Comparison of ENCODE assay signal across 22 cellular contexts in genomic region chr14:64035143-64035542, GRCh38.
A peak's percentile ranks its signal among the peaks of the same experiment; 100 is the strongest.
DNase-seq lines count a peak whose midpoint lies in the region; ATAC-seq, FAIRE-seq and TF ChIP-seq lines count a peak whose summit lies in the region.
"Had no signal": no experiment of that assay in that cellular context is flagged by ENCODE, and none has a peak within 500 bp of the region (broad histone marks: within the 10 kb centered on the region; RNA-seq: fewer than 3 reads in every experiment).

No MANE protein-coding gene starts in this region.

- no peak overlapping the region for H3K27ac Mint-ChIP-seq in activated T-helper 17 cell treated with anti-CD3 and anti-CD28 coated beads, Interleukin-2, amount 50 U/mL, for 72 hours
- H3K27ac Mint-ChIP-seq: activated CD4-positive, alpha-beta memory T cell treated with anti-CD3 and anti-CD28 coated beads, Interleukin-2, amount 10 ng/mL, durations not matched to agents 7 days and 5 days; activated naive CD8-positive, alpha-beta T cell treated with anti-CD3 and anti-CD28 coated beads, Interleukin-2, amount 50 U/mL, for 24 hours; stimulated activated naive B cell treated with anti-CD40 and anti-IgM and Interleukin-4, amounts not matched to agents 10 μg/mL and 1 μg/mL and 100 μg/mL, for 72 hours had no signal

- no peak overlapping the region for H3K9ac ChIP-seq in fibroblast of lung (ENCODE audit: insufficient read depth, low read length)

- TF ChIP-seq CTCF in AG09319 (IDR thresholded peaks at IDR 0.05; ENCODE audit: low read depth, low read length) = no peak
- TF ChIP-seq CTCF in fibroblast of lung (conservative IDR thresholded peaks at IDR 0.05 in 1 of 2, IDR thresholded peaks at IDR 0.05 in 1 of 2; ENCODE audit: low read depth in 1 of 2, low read length in 2 of 2) = no peak
- TF ChIP-seq CTCF in D721Med (IDR thresholded peaks at IDR 0.05; ENCODE audit: insufficient read depth, missing control alignments) = no peak
- no peak for TF ChIP-seq CTCF in left lung (IDR thresholded peaks at IDR 0.05)

- H3K27me3 Mint-ChIP-seq in activated T-helper 17 cell treated with anti-CD3 and anti-CD28 coated beads, Interleukin-2, amount 50 U/mL, for 72 hours = no peaks in the 10 kb centered on the region
- H3K27me3 Mint-ChIP-seq: activated CD4-positive, alpha-beta memory T cell treated with anti-CD3 and anti-CD28 coated beads, Interleukin-2, amount 10 ng/mL, durations not matched to agents 7 days and 5 days; activated naive CD8-positive, alpha-beta T cell treated with anti-CD3 and anti-CD28 coated beads, Interleukin-2, amount 50 U/mL, for 24 hours; stimulated activated naive B cell treated with anti-CD40 and anti-IgM and Interleukin-4, amounts not matched to agents 10 μg/mL and 1 μg/mL and 100 μg/mL, for 72 hours had no signal

- H4K20me1 ChIP-seq in fibroblast of lung (ENCODE audit: control insufficient read depth, extremely low read depth, insufficient read depth, low read length) = no peaks in the 10 kb centered on the region

- H3K36me3 Mint-ChIP-seq in activated T-helper 17 cell treated with anti-CD3 and anti-CD28 coated beads, Interleukin-2, amount 50 U/mL, for 72 hours (ENCODE audit: low read depth) = peaks cover 72% of the 10 kb centered on the region

- no peak for ATAC-seq in activated T-helper 17 cell treated with anti-CD3 and anti-CD28 coated beads, Interleukin-2, amount 50 U/mL, for 72 hours (replicated peaks)
- ATAC-seq in left lung = no peak
- ATAC-seq: activated naive CD8-positive, alpha-beta T cell treated with anti-CD3 and anti-CD28 coated beads, Interleukin-2, amount 50 U/mL, for 24 hours; mucosa of descending colon; stimulated activated naive B cell treated with anti-CD40 and anti-IgM and Interleukin-4, amounts not matched to agents 10 μg/mL and 1 μg/mL and 100 μg/mL, for 72 hours had no signal

- H3K9me3 ChIP-seq in fibroblast of lung (ENCODE audit: control insufficient read depth, insufficient read depth, low read depth, low read length) (no peaks in the 10 kb centered on the region), left lung (no peaks in the 10 kb centered on the region)
- H3K9me3 ChIP-seq: left ventricle myocardium inferior, mucosa of descending colon, tibial nerve had no signal

- intact Hi-C loops in left lung (cut with DNase I) = no loop called here

- H3K9me3 Mint-ChIP-seq in activated T-helper 17 cell treated with anti-CD3 and anti-CD28 coated beads, Interleukin-2, amount 50 U/mL, for 72 hours = no peaks in the 10 kb centered on the region
- H3K9me3 Mint-ChIP-seq: activated CD4-positive, alpha-beta memory T cell treated with anti-CD3 and anti-CD28 coated beads, Interleukin-2, amount 10 ng/mL, durations not matched to agents 7 days and 5 days; activated naive CD8-positive, alpha-beta T cell treated with anti-CD3 and anti-CD28 coated beads, Interleukin-2, amount 50 U/mL, for 24 hours; stimulated activated naive B cell treated with anti-CD40 and anti-IgM and Interleukin-4, amounts not matched to agents 10 μg/mL and 1 μg/mL and 100 μg/mL, for 72 hours had no signal

- H3K36me3 ChIP-seq in fibroblast of lung (ENCODE audit: control insufficient read depth, insufficient read depth, low read length) (no peaks in the 10 kb centered on the region), left lung (peaks cover 0 to 16% of the 10 kb centered on the region in 2 donors)

- DNase-seq in AG09319 (ENCODE audit: extremely low read depth, low read depth) (peak; percentile 12), LHCN-M2 (ENCODE audit: low read depth) (peak; percentile 25), fibroblast of lung (ENCODE audit: low read depth in 2 of 2) (peak; percentile 39 to 43), renal cortical epithelial cell (ENCODE audit: low read depth) (peak; percentile 65), D721Med (ENCODE audit: insufficient read length, low spot score) (no peak), ecto neural progenitor cell (ENCODE audit: low spot score) (no peak), left lung (no peak)
- DNase-seq: activated CD4-positive, alpha-beta memory T cell treated with anti-CD3 and anti-CD28 coated beads, Interleukin-2, amount 10 ng/mL, durations not matched to agents 7 days and 5 days; activated naive CD8-positive, alpha-beta T cell treated with anti-CD3 and anti-CD28 coated beads, Interleukin-2, amount 50 U/mL, for 24 hours; Karpas-422; left ventricle myocardium inferior; mucosa of descending colon; NCI-H1417; NCI-H69; SHP77; stimulated activated CD4-positive, alpha-beta T cell treated with anti-CD3 and anti-CD28 coated beads, Interleukin-15, amount 100 ng/mL, for 24 hours; stimulated activated naive B cell treated with anti-CD40 and anti-IgM and Interleukin-4, amounts not matched to agents 10 μg/mL and 1 μg/mL and 100 μg/mL, for 72 hours had no signal

- no peaks in the 10 kb centered on the region for H3K79me2 ChIP-seq in fibroblast of lung (ENCODE audit: control insufficient read depth, insufficient read depth, low read length)

- H3K4me2 ChIP-seq in fibroblast of lung (ENCODE audit: extremely low read depth, insufficient read depth, low read length) = no peak overlapping the region

- H2AFZ ChIP-seq in fibroblast of lung (ENCODE audit: low read length) = no peak overlapping the region

- H3K4me3 Mint-ChIP-seq in activated T-helper 17 cell treated with anti-CD3 and anti-CD28 coated beads, Interleukin-2, amount 50 U/mL, for 72 hours = no peak overlapping the region
- H3K4me3 Mint-ChIP-seq: activated CD4-positive, alpha-beta memory T cell treated with anti-CD3 and anti-CD28 coated beads, Interleukin-2, amount 10 ng/mL, durations not matched to agents 7 days and 5 days; activated naive CD8-positive, alpha-beta T cell treated with anti-CD3 and anti-CD28 coated beads, Interleukin-2, amount 50 U/mL, for 24 hours; stimulated activated naive B cell treated with anti-CD40 and anti-IgM and Interleukin-4, amounts not matched to agents 10 μg/mL and 1 μg/mL and 100 μg/mL, for 72 hours had no signal

- FAIRE-seq in D721Med (lab: Jason Lieb, UNC) = no peak
- FAIRE-seq: G401.6, GM12891 had no signal

- H3K27me3 ChIP-seq in fibroblast of lung (ENCODE audit: control insufficient read depth, insufficient read depth, low read length) = no peaks in the 10 kb centered on the region
- no peaks in the 10 kb centered on the region for H3K27me3 ChIP-seq in left lung
- H3K27me3 ChIP-seq: tibial nerve had no signal

- H3K4me3 ChIP-seq in fibroblast of lung (replicated peaks in 1 of 4; ENCODE audit: control extremely low read depth in 1 of 4, insufficient read depth in 1 of 4, low read depth in 3 of 4, low read length in 4 of 4) (no peak overlapping the region), left lung (no peak overlapping the region)
- H3K4me3 ChIP-seq: left ventricle myocardium inferior, mucosa of descending colon, tibial nerve had no signal

- no peak overlapping the region for H3K27ac ChIP-seq in fibroblast of lung (ENCODE audit: insufficient read depth, low read length)
- no peak overlapping the region for H3K27ac ChIP-seq in left lung
- H3K27ac ChIP-seq: left ventricle myocardium inferior, tibial nerve, VCaP had no signal

- no peaks in the 10 kb centered on the region for H3K4me1 Mint-ChIP-seq in activated T-helper 17 cell treated with anti-CD3 and anti-CD28 coated beads, Interleukin-2, amount 50 U/mL, for 72 hours
- H3K4me1 Mint-ChIP-seq: activated CD4-positive, alpha-beta memory T cell treated with anti-CD3 and anti-CD28 coated beads, Interleukin-2, amount 10 ng/mL, durations not matched to agents 7 days and 5 days; activated naive CD8-positive, alpha-beta T cell treated with anti-CD3 and anti-CD28 coated beads, Interleukin-2, amount 50 U/mL, for 24 hours; stimulated activated naive B cell treated with anti-CD40 and anti-IgM and Interleukin-4, amounts not matched to agents 10 μg/mL and 1 μg/mL and 100 μg/mL, for 72 hours had no signal

- no peaks in the 10 kb centered on the region for H3K4me1 ChIP-seq in fibroblast of lung (ENCODE audit: control insufficient read depth, extremely low read depth, insufficient read depth, low read length)
- no peaks in the 10 kb centered on the region for H3K4me1 ChIP-seq in left lung
- H3K4me1 ChIP-seq: tibial nerve had no signal

Comparison
In these comparisons a context has a peak if more than half of its experiments do, and no peak if none do; other contexts are left out.
1. DNase-seq: peak in AG09319 (single experiment), LHCN-M2 (single experiment), fibroblast of lung (2 of 2) and renal cortical epithelial cell (single experiment); none in D721Med (single experiment), ecto neural progenitor cell (single experiment) and left lung (0 of 2).